Comparison of ENCODE assay signal across 1 cellular context in genomic region chr2:75960134-75961009, GRCh38.
A peak's percentile ranks its signal among the peaks of the same experiment; 100 is the strongest.
TF ChIP-seq lines count a peak whose summit lies in the region.

No MANE protein-coding gene starts in this region.

TF ChIP-seq in K562, 482 proteins besides CTCF, POLR2A, EP300 and RAD21 (continued from another document and continues in another):
- TF ChIP-seq RERE (CRISPR knock-in tag; IDR thresholded peaks at IDR 0.05; ENCODE audit: borderline replicate concordance), result no peak
- no peak for TF ChIP-seq TSHZ1 (CRISPR knock-in tag; IDR thresholded peaks at IDR 0.05)
- TF ChIP-seq HEY1 (CRISPR knock-in tag; IDR thresholded peaks at IDR 0.05; ENCODE audit: borderline replicate concordance), result no peak
- TF ChIP-seq ERF (CRISPR knock-in tag; IDR thresholded peaks at IDR 0.05), result no peak
- no peak for TF ChIP-seq ZNF589 (CRISPR knock-in tag; IDR thresholded peaks at IDR 0.05; ENCODE audit: low read depth)
- no peak for TF ChIP-seq ARNT (IDR thresholded peaks at IDR 0.05)
- no peak for TF ChIP-seq EZH2 (IDR thresholded peaks at IDR 0.05; ENCODE audit: borderline replicate concordance, low read depth, low read length)
- no peak for TF ChIP-seq CSDE1 (IDR thresholded peaks at IDR 0.05)
- TF ChIP-seq KDM1A (IDR thresholded peaks at IDR 0.05), result 0 out of 4 replicates have a peak, but pooled peaks of 1 of the 2 experiments have one; percentile 19
- TF ChIP-seq NCOA6 (IDR thresholded peaks at IDR 0.05), result no peak
- no peak for TF ChIP-seq ZFP36 (IDR thresholded peaks at IDR 0.05; ENCODE audit: low read depth, low read length, partially characterized antibody)
- TF ChIP-seq C11orf30 (IDR thresholded peaks at IDR 0.05; ENCODE audit: low read depth), result no peak
- no peak for TF ChIP-seq FOXA3 (CRISPR knock-in tag; conservative IDR thresholded peaks at IDR 0.05 in 1 of 2, IDR thresholded peaks at IDR 0.05 in 1 of 2)
- TF ChIP-seq BRD9 (IDR thresholded peaks at IDR 0.05; ENCODE audit: low read depth, partially characterized antibody), result no peak
- TF ChIP-seq MAFG (tag; conservative IDR thresholded peaks at IDR 0.05), result no peak
- no peak for TF ChIP-seq ZNF197 (CRISPR knock-in tag; IDR thresholded peaks at IDR 0.05; ENCODE audit: low read depth)
- no peak for TF ChIP-seq TAF7 (tag; IDR thresholded peaks at IDR 0.05)
- TF ChIP-seq GMEB1 (CRISPR knock-in tag; IDR thresholded peaks at IDR 0.05), result no peak
- TF ChIP-seq CC2D1A (IDR thresholded peaks at IDR 0.05), result 0 out of 2 replicates have a peak, but pooled peaks have one; percentile 23
- TF ChIP-seq FOSL1 (tag; conservative IDR thresholded peaks at IDR 0.05), result no peak
- no peak for TF ChIP-seq THAP7 (CRISPR knock-in tag; IDR thresholded peaks at IDR 0.05)
- TF ChIP-seq CEBPB (tag; IDR thresholded peaks at IDR 0.05), result peak; percentile 84
- TF ChIP-seq ZNF347 (CRISPR knock-in tag; IDR thresholded peaks at IDR 0.05; ENCODE audit: low read depth), result no peak
- TF ChIP-seq ZC3H8 (IDR thresholded peaks at IDR 0.05), result no peak
- no peak for TF ChIP-seq PYGO2 (tag; IDR thresholded peaks at IDR 0.05)
- no peak for TF ChIP-seq SIX5 (IDR thresholded peaks at IDR 0.05; ENCODE audit: borderline replicate concordance in 1 of 2, insufficient read depth in 1 of 2, low read depth in 1 of 2, low read length in 2 of 2)
- TF ChIP-seq PHF8 (IDR thresholded peaks at IDR 0.05; ENCODE audit: borderline replicate concordance, low read length), result no peak
- TF ChIP-seq CREB5 (CRISPR knock-in tag; IDR thresholded peaks at IDR 0.05), result no peak
- no peak for TF ChIP-seq ZNF121 (CRISPR knock-in tag; conservative IDR thresholded peaks at IDR 0.05)
- TF ChIP-seq TOE1 (IDR thresholded peaks at IDR 0.05; ENCODE audit: borderline replicate concordance), result no peak
- TF ChIP-seq TOE1 (CRISPR knock-in tag; IDR thresholded peaks at IDR 0.05; ENCODE audit: borderline replicate concordance, low read depth), result no peak
- TF ChIP-seq ZNF592 (IDR thresholded peaks at IDR 0.05), result no peak
- no peak for TF ChIP-seq CEBPZ (IDR thresholded peaks at IDR 0.05; ENCODE audit: borderline replicate concordance, low read depth, low read length)
- TF ChIP-seq CXXC5 (CRISPR knock-in tag; IDR thresholded peaks at IDR 0.05), result no peak
- TF ChIP-seq TFAM (CRISPR knock-in tag; conservative IDR thresholded peaks at IDR 0.05), result no peak
- no peak for TF ChIP-seq XRCC5 (IDR thresholded peaks at IDR 0.05; ENCODE audit: low read depth, low read length)
- no peak for TF ChIP-seq POU5F1 (IDR thresholded peaks at IDR 0.05; ENCODE audit: borderline replicate concordance, low read depth, low read length, partially characterized antibody)
- no peak for TF ChIP-seq NFRKB (IDR thresholded peaks at IDR 0.05; ENCODE audit: low read depth)
- TF ChIP-seq CEBPG (CRISPR knock-in tag; IDR thresholded peaks at IDR 0.05), result no peak
- peak; percentile 57 to 76 for TF ChIP-seq CEBPG (tag; conservative IDR thresholded peaks at IDR 0.05 in 1 of 2, IDR thresholded peaks at IDR 0.05 in 1 of 2)
- no peak for TF ChIP-seq ZNF282 (CRISPR knock-in tag; IDR thresholded peaks at IDR 0.05)
- no peak for TF ChIP-seq HOMEZ (CRISPR knock-in tag; IDR thresholded peaks at IDR 0.05)
- TF ChIP-seq ZNF77 (CRISPR knock-in tag; IDR thresholded peaks at IDR 0.05), result no peak
